9 cellular contexts compared by ENCODE assay signal in genomic region chr18:52902188-52902587, GRCh38.
"Had no signal": no experiment of that assay in that cellular context is flagged by ENCODE, and none has a peak within 500 bp of the region (broad histone marks: within the 10 kb centered on the region; RNA-seq: fewer than 3 reads in every experiment).

No MANE protein-coding gene starts in this region.

- H3K4me2 ChIP-seq: GM23338 had no signal

- DNase-seq: GM23248, GOT3, H7, H9, HCEC 1CT, HFFc6 had no signal

- H2AFZ ChIP-seq: GM23248, GM23338 had no signal

- H3K36me3 ChIP-seq: HAP-1 had no signal

- FAIRE-seq: H54 had no signal

- H3K4me3 ChIP-seq: GM23248, GM23338, HAP-1 had no signal

- H3K9ac ChIP-seq: GM23248 had no signal

- H3K4me1 ChIP-seq: HAP-1 had no signal

- H3K9me3 ChIP-seq: HAP-1 had no signal

- H3K27ac ChIP-seq: GM23248 had no signal
